15 cellular contexts compared by ENCODE assay signal in the genomic region with DNA sequence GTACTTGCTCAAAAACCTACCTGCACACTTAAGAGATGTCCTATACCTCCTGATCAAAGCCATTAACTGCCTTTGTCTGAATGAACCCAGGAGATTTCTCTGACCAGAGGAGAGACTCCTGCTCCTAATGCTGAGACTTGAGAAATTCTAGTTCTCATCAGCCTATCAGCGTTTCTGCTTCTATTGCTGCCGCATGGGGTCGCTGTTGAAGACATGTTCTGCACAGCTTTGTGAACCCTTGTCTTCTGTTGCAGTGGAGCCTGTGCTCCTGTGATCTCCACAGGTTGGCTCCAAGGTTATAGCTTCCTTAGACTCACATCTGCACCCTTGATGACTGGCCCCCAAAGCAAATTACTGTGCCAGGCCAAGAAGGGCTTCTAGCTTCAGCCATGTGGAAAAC. TPM values are rescaled to one million over a fixed set of nuclear protein-coding genes. Genes with fewer than 3 reads are reported as not detected.
A peak's percentile ranks its signal among the peaks of the same experiment; 100 is the strongest.
DNase-seq lines count a peak whose midpoint lies in the region; ATAC-seq and TF ChIP-seq lines count a peak whose summit lies in the region.
"Had no signal": no experiment of that assay in that cellular context is flagged by ENCODE, and none has a peak within 500 bp of the region (broad histone marks: within the 10 kb centered on the region; RNA-seq: fewer than 3 reads in every experiment).

No MANE protein-coding gene starts in this region.

- in situ Hi-C loops in KBM-7 (cut with MboI; ENCODE audit: low pct_unique_long_range_greater_than_20kb, low sequenced_read_pairs): no loop called here

- no peaks in the 10 kb centered on the region for H3K36me3 Mint-ChIP-seq in activated naive CD4-positive, alpha-beta T cell treated with anti-CD3 and anti-CD28 coated beads for 36 hours (ENCODE audit: low read depth)
- H3K36me3 Mint-ChIP-seq in activated naive CD4-positive, alpha-beta T cell treated with anti-CD3 and anti-CD28 coated beads, Interleukin-2, amount 50 U/mL, for 72 hours: peaks cover 10 to 11% of the 10 kb centered on the region in 2 donors

- no peak overlapping the region for H3K4me3 Mint-ChIP-seq in activated naive CD4-positive, alpha-beta T cell treated with anti-CD3 and anti-CD28 coated beads for 36 hours
- H3K4me3 Mint-ChIP-seq: dendritic cell treated with granulocyte-macrophage colony-stimulating factor and Interleukin-4, amounts not matched to agents 40 ng/mL and 50 ng/mL, for 4 days had no signal

- ATAC-seq in activated naive CD4-positive, alpha-beta T cell treated with anti-CD3 and anti-CD28 coated beads, Interleukin-2, amount 50 U/mL, for 72 hours: no peak
- ATAC-seq in HG03280 (IDR thresholded peaks at IDR 0.05; ENCODE audit: unreplicated experiment) (no peak), HG03135 (IDR thresholded peaks at IDR 0.05; ENCODE audit: unreplicated experiment) (no peak)
- ATAC-seq: mucosa of descending colon had no signal

- peaks cover 6% of the 10 kb centered on the region for H3K9me3 Mint-ChIP-seq in activated naive CD4-positive, alpha-beta T cell treated with anti-CD3 and anti-CD28 coated beads for 36 hours
- no peaks in the 10 kb centered on the region for H3K9me3 Mint-ChIP-seq in activated naive CD4-positive, alpha-beta T cell treated with anti-CD3 and anti-CD28 coated beads, Interleukin-2, amount 50 U/mL, for 72 hours
- H3K9me3 Mint-ChIP-seq: dendritic cell treated with granulocyte-macrophage colony-stimulating factor and Interleukin-4, amounts not matched to agents 40 ng/mL and 50 ng/mL, for 4 days had no signal

- H3K4me3 ChIP-seq in cardiac fibroblast (replicated peaks in 1 of 2; ENCODE audit: low read depth in 2 of 2, low read length in 2 of 2) (no peak overlapping the region), retinal pigment epithelial cell (ENCODE audit: low read length) (no peak overlapping the region)
- H3K4me3 ChIP-seq: mucosa of descending colon had no signal

- intact Hi-C loops in activated naive CD4-positive, alpha-beta T cell treated with anti-CD3 and anti-CD28 coated beads for 36 hours (cut with micrococcal nuclease): no loop called here

- TF ChIP-seq CTCF in cardiac fibroblast (IDR thresholded peaks at IDR 0.05; ENCODE audit: low read depth, low read length): peak; percentile 13
- peak; percentile 41 for TF ChIP-seq CTCF in retinal pigment epithelial cell (conservative IDR thresholded peaks at IDR 0.05; ENCODE audit: low read depth, low read length)

- no peaks in the 10 kb centered on the region for H3K27me3 Mint-ChIP-seq in activated naive CD4-positive, alpha-beta T cell treated with anti-CD3 and anti-CD28 coated beads for 36 hours (ENCODE audit: low read depth)

- no peak overlapping the region for H3K27ac Mint-ChIP-seq in activated naive CD4-positive, alpha-beta T cell treated with anti-CD3 and anti-CD28 coated beads for 36 hours
- H3K27ac Mint-ChIP-seq in activated naive CD4-positive, alpha-beta T cell treated with anti-CD3 and anti-CD28 coated beads, Interleukin-2, amount 50 U/mL, for 72 hours: no peak overlapping the region
- H3K27ac Mint-ChIP-seq: dendritic cell treated with granulocyte-macrophage colony-stimulating factor and Interleukin-4, amounts not matched to agents 40 ng/mL and 50 ng/mL, for 4 days; progenitor cell of endocrine pancreas had no signal

- peak; percentile 30 for DNase-seq in activated naive CD4-positive, alpha-beta T cell treated with anti-CD3 and anti-CD28 coated beads for 36 hours
- DNase-seq in activated naive CD4-positive, alpha-beta T cell treated with anti-CD3 and anti-CD28 coated beads, Interleukin-2, amount 50 U/mL, for 72 hours (ENCODE audit: low spot score in 2 of 2): no peak
- peak; percentile 9 for DNase-seq in KBM-7
- no peak for DNase-seq in cardiac fibroblast (ENCODE audit: low read depth in 2 of 2)
- no peak for DNase-seq in retinal pigment epithelial cell (ENCODE audit: low read depth)
- no peak for DNase-seq in NK-92 treated with Interleukin-12 subunit alpha and Interleukin-12 subunit beta, amount 100 ng/mL, for 24 hours (lab: John Stamatoyannopoulos, UW)
- DNase-seq: foreskin melanocyte; mucosa of descending colon; NCI-H1105; NCI-H510A treated with DMSO at 0.1 percent for 48 hours; stimulated activated CD4-positive, alpha-beta T cell treated with anti-CD3 and anti-CD28 coated beads, Interleukin-2, amount 100 ng/mL, for 24 hours had no signal

- CTCF ChIA-PET in activated naive CD4-positive, alpha-beta T cell treated with anti-CD3 and anti-CD28 coated beads for 36 hours (lab: Charles Lee): interaction anchor here (1.1 to 2.3 kb wide), 2 partner anchors 11 to 12 kb away, joined by 3 to 7 read pairs; no protein-coding TSS in a partner anchor

- H3K4me1 Mint-ChIP-seq in activated naive CD4-positive, alpha-beta T cell treated with anti-CD3 and anti-CD28 coated beads for 36 hours (ENCODE audit: low read depth): no peaks in the 10 kb centered on the region

RNA-seq across cellular contexts. Expression of gene EDN2, which starts 40.2 kb away (rescaled TPM):
- total RNA-seq in activated naive CD4-positive, alpha-beta T cell treated with anti-CD3 and anti-CD28 coated beads for 36 hours: not detected
- not detected for total RNA-seq in activated naive CD4-positive, alpha-beta T cell treated with anti-CD3 and anti-CD28 coated beads, Interleukin-2, amount 50 U/mL, for 72 hours
- total RNA-seq: progenitor cell of endocrine pancreas had no signal

Comparison
In these comparisons a context has a peak if more than half of its experiments do, and no peak if none do; other contexts are left out.
1. DNase-seq: peak in activated naive CD4-positive, alpha-beta T cell treated with anti-CD3 and anti-CD28 coated beads for 36 hours (single experiment) and KBM-7 (single experiment); none in activated naive CD4-positive, alpha-beta T cell treated with anti-CD3 and anti-CD28 coated beads, Interleukin-2, amount 50 U/mL, for 72 hours (0 of 2), cardiac fibroblast (0 of 2), retinal pigment epithelial cell (single experiment) and NK-92 treated with Interleukin-12 subunit alpha and Interleukin-12 subunit beta, amount 100 ng/mL, for 24 hours (single experiment).